12 cellular contexts compared by ENCODE assay signal in the genomic region with DNA sequence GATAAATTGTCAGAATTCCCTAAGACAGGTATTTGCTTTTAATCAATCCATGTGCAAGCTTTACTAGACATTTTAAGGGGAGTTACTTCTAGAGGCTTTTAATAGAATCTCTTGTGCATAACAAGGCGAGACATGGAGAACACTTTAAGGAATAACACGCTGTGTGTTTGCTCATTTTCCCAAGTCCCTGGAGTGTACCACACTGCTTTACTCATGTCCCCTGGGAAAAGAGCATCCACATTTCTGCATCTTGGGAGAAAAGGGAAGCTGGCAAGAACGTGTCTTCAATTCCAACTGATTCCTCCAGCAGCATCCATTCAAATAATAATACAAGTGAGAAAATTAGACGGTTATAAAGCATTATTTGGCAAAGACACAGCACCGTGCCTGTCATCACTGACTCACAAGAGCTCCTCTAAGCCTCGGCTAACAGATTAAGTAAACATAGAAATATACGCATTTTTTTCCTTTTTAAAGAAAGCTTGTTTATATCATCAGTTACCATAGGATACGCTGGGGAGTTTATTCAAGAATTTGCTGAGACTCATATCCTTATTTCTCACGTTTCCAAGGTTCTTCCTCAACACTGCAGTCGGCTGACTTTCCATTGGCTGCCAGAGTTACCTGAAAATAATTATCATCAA.
DNase-seq lines count a peak whose midpoint lies in the region; ATAC-seq, FAIRE-seq and TF ChIP-seq lines count a peak whose summit lies in the region.
"Had no signal": no experiment of that assay in that cellular context is flagged by ENCODE, and none has a peak within 500 bp of the region (broad histone marks: within the 10 kb centered on the region; RNA-seq: fewer than 3 reads in every experiment).

No MANE protein-coding gene starts in this region.

- H3K9me3 ChIP-seq in thoracic aorta: no peaks in the 10 kb centered on the region

- H3K27me3 ChIP-seq in thoracic aorta (replicated peaks; ENCODE audit: insufficient read depth): no peaks in the 10 kb centered on the region

- TF ChIP-seq CTCF in fibroblast of the aortic adventitia (IDR thresholded peaks at IDR 0.05; ENCODE audit: insufficient read depth, low read length): no peak
- TF ChIP-seq CTCF in thoracic aorta (IDR thresholded peaks at IDR 0.05): no peak

- peak overlapping the region; percentile 39 to 47 for H3K27ac ChIP-seq in thoracic aorta

- ATAC-seq in SK-N-SH treated with all-trans-retinoic acid at 6 μM for 48 hours (peak; percentile 83), thoracic aorta (ENCODE audit: insufficient number of reproducible peaks, low FRiP score, low read depth) (peak; percentile 78)

- H3K36me3 ChIP-seq in thoracic aorta: no peaks in the 10 kb centered on the region

- peaks cover 9 to 48% of the 10 kb centered on the region in 2 donors for H3K4me1 ChIP-seq in thoracic aorta (ENCODE audit: control insufficient read depth in 1 of 2, low read depth in 2 of 2)

- peak; percentile 91 for DNase-seq in HCEC 1CT
- DNase-seq in fibroblast of the aortic adventitia (ENCODE audit: low read depth): peak; percentile 81
- no peak for DNase-seq in thoracic aorta (ENCODE audit: low spot score)
- DNase-seq in NCI-H510A (lab: John Stamatoyannopoulos, UW): no peak
- no peak for DNase-seq in activated CD4-positive, CD25-positive, alpha-beta regulatory T cell treated with anti-CD3 and anti-CD28 coated beads, Interleukin-2, amount 50 U/mL, for 72 hours
- no peak for DNase-seq in GM12891 (ENCODE audit: insufficient read length, low spot score)
- DNase-seq: activated CD4-positive, alpha-beta T cell treated with anti-CD3 and anti-CD28 coated beads, Interleukin-2, amount 10 ng/mL, durations not matched to agents 24 days and 14 days; activated gamma-delta T cell treated with Interleukin-2 at 50 U/mL for 16 hours; NCI-H1694; SHP77 treated with DMSO at 0.1 percent for 48 hours had no signal

- no peak overlapping the region for H3K4me3 ChIP-seq in fibroblast of the aortic adventitia (ENCODE audit: low read depth, low read length)
- H3K4me3 ChIP-seq in thoracic aorta: peak overlapping the region; percentile 48

- no peak for FAIRE-seq in GM12891 (lab: Jason Lieb, UNC)
- FAIRE-seq: G401.6 had no signal

- TF ChIP-seq POLR2A in GM12891 (IDR thresholded peaks at IDR 0.05; ENCODE audit: low read depth, low read length): no peak

TF ChIP-seq in SK-N-SH treated with all-trans-retinoic acid at 6 μM for 48 hours, 23 proteins besides CTCF, POLR2A, EP300 and RAD21:
- TF ChIP-seq TOX (CRISPR knock-in tag; IDR thresholded peaks at IDR 0.05; ENCODE audit: borderline replicate concordance): no peak

TF ChIP-seq in GM12891, 5 proteins besides CTCF, POLR2A, EP300 and RAD21:
- TF ChIP-seq PAX5 (IDR thresholded peaks at IDR 0.05; ENCODE audit: insufficient read depth, low read length, severe bottlenecking) (no peak), POU2F2 (IDR thresholded peaks at IDR 0.05; ENCODE audit: low read depth, low read length) (no peak), SPI1 (IDR thresholded peaks at IDR 0.05; ENCODE audit: low read depth, low read length) (no peak), TAF1 (IDR thresholded peaks at IDR 0.05; ENCODE audit: low read depth, low read length) (no peak), POLR2AphosphoS5 (IDR thresholded peaks at IDR 0.05; ENCODE audit: low read depth, low read length) (no peak)

Comparison
In these comparisons a context has a peak if more than half of its experiments do, and no peak if none do; other contexts are left out.
1. DNase-seq: peak in HCEC 1CT (single experiment) and fibroblast of the aortic adventitia (single experiment); none in thoracic aorta (single experiment), NCI-H510A (single experiment), activated CD4-positive, CD25-positive, alpha-beta regulatory T cell treated with anti-CD3 and anti-CD28 coated beads, Interleukin-2, amount 50 U/mL, for 72 hours (single experiment) and GM12891 (single experiment).